Comparison of ENCODE assay signal across 8 cellular contexts in genomic region chr6:75208564-75209431, GRCh38. TPM values are rescaled to one million over a fixed set of nuclear protein-coding genes. Genes with fewer than 3 reads are reported as not detected.
A peak's percentile ranks its signal among the peaks of the same experiment; 100 is the strongest.
DNase-seq lines count a peak whose midpoint lies in the region; ATAC-seq and TF ChIP-seq lines count a peak whose summit lies in the region.

No MANE protein-coding gene starts in this region.

- H3K4me1 Mint-ChIP-seq in CD4-positive, alpha-beta T cell (ENCODE audit: low read depth) = peaks cover 54% of the 10 kb centered on the region
- peaks cover 46% of the 10 kb centered on the region for H3K4me1 Mint-ChIP-seq in activated CD4-positive, alpha-beta memory T cell treated with anti-CD3 and anti-CD28 coated beads, Interleukin-2, amount 10 ng/mL, durations not matched to agents 7 days and 5 days

- H3K27ac Mint-ChIP-seq in CD4-positive, alpha-beta T cell = no peak overlapping the region
- no peak overlapping the region for H3K27ac Mint-ChIP-seq in activated CD4-positive, alpha-beta memory T cell treated with anti-CD3 and anti-CD28 coated beads, Interleukin-2, amount 10 ng/mL, durations not matched to agents 7 days and 5 days

- H3K9me3 Mint-ChIP-seq in CD4-positive, alpha-beta T cell = no peaks in the 10 kb centered on the region
- no peaks in the 10 kb centered on the region for H3K9me3 Mint-ChIP-seq in activated CD4-positive, alpha-beta memory T cell treated with anti-CD3 and anti-CD28 coated beads, Interleukin-2, amount 10 ng/mL, durations not matched to agents 7 days and 5 days

- CTCF ChIA-PET in CD4-positive, alpha-beta T cell (lab: Charles Lee) = interaction anchor here (0.6 to 5.8 kb wide), 17 partner anchors 31 to 1596 kb away, joined by 3 to 90 read pairs (median 3); no protein-coding TSS in a partner anchor
- CTCF ChIA-PET in activated CD4-positive, alpha-beta memory T cell treated with anti-CD3 and anti-CD28 coated beads, Interleukin-2, amount 10 ng/mL, durations not matched to agents 7 days and 5 days (lab: Charles Lee) = interaction anchor here (0.5 to 6.1 kb wide), 27 partner anchors 8 to 1476 kb away, joined by 3 to 53 read pairs (median 3); no protein-coding TSS in a partner anchor

- POLR2A ChIA-PET in CD4-positive, alpha-beta T cell (lab: Charles Lee) = interaction anchor here (2.1 kb wide), 1 partner anchor 1470 kb away, joined by 9 read pairs; no protein-coding TSS in a partner anchor
- POLR2A ChIA-PET in activated CD4-positive, alpha-beta memory T cell treated with anti-CD3 and anti-CD28 coated beads, Interleukin-2, amount 10 ng/mL, durations not matched to agents 7 days and 5 days (lab: Charles Lee) = no interaction called here

- peaks cover 59% of the 10 kb centered on the region for H3K27me3 ChIP-seq in CD4-positive, alpha-beta T cell (ENCODE audit: control insufficient read depth, insufficient read depth, low read length)
- peaks cover 43% of the 10 kb centered on the region for H3K27me3 ChIP-seq in effector memory CD4-positive, alpha-beta T cell (replicated peaks; ENCODE audit: control insufficient read depth, insufficient read depth, low read length, poor library complexity, severe bottlenecking)

- H3K9me3 ChIP-seq in CD4-positive, alpha-beta T cell (ENCODE audit: control insufficient read depth, low read length) = no peaks in the 10 kb centered on the region
- H3K9me3 ChIP-seq in effector memory CD4-positive, alpha-beta T cell (ENCODE audit: control insufficient read depth, low read length) = no peaks in the 10 kb centered on the region

- no peaks in the 10 kb centered on the region for H3K36me3 ChIP-seq in effector memory CD4-positive, alpha-beta T cell (ENCODE audit: control insufficient read depth, insufficient read depth, low read length)

- H3K27me3 Mint-ChIP-seq in CD4-positive, alpha-beta T cell = peaks cover 86% of the 10 kb centered on the region
- H3K27me3 Mint-ChIP-seq in activated CD4-positive, alpha-beta memory T cell treated with anti-CD3 and anti-CD28 coated beads, Interleukin-2, amount 10 ng/mL, durations not matched to agents 7 days and 5 days = peaks cover 67% of the 10 kb centered on the region

- peak overlapping the region; percentile 40 for H3K4me3 ChIP-seq in effector memory CD4-positive, alpha-beta T cell (ENCODE audit: insufficient read depth, low read depth, low read length, poor library complexity, severe bottlenecking)

- TF ChIP-seq CTCF in CD4-positive, alpha-beta T cell (IDR thresholded peaks at IDR 0.05) = peak; percentile 85

- peak; percentile 84 for ATAC-seq in CD4-positive, alpha-beta T cell (ENCODE audit: poor library complexity)
- ATAC-seq in GM19395 (IDR thresholded peaks at IDR 0.05; ENCODE audit: unreplicated experiment) (peak; percentile 75), HG03469 (IDR thresholded peaks at IDR 0.05; ENCODE audit: unreplicated experiment) (peak; percentile 64)

- H3K27ac ChIP-seq in CD4-positive, alpha-beta T cell (ENCODE audit: low read depth, low read length) = no peak overlapping the region
- no peak overlapping the region for H3K27ac ChIP-seq in effector memory CD4-positive, alpha-beta T cell (ENCODE audit: insufficient read depth, low read length, poor library complexity, severe bottlenecking)

- intact Hi-C loops in CD4-positive, alpha-beta T cell (cut with DNase I, micrococcal nuclease) = loop anchor here (1.0 to 2.0 kb wide), 6 partner anchors 1118 to 1534 kb away; no protein-coding TSS in a partner anchor

- no peaks in the 10 kb centered on the region for H3K36me3 Mint-ChIP-seq in CD4-positive, alpha-beta T cell (ENCODE audit: low read depth)
- no peaks in the 10 kb centered on the region for H3K36me3 Mint-ChIP-seq in activated CD4-positive, alpha-beta memory T cell treated with anti-CD3 and anti-CD28 coated beads, Interleukin-2, amount 10 ng/mL, durations not matched to agents 7 days and 5 days (ENCODE audit: low read depth)

- peak overlapping the region; percentile 72 for H3K4me3 Mint-ChIP-seq in CD4-positive, alpha-beta T cell
- H3K4me3 Mint-ChIP-seq in activated CD4-positive, alpha-beta memory T cell treated with anti-CD3 and anti-CD28 coated beads, Interleukin-2, amount 10 ng/mL, durations not matched to agents 7 days and 5 days = peak overlapping the region; percentile 30

- peak; percentile 67 to 83 (median 75) for DNase-seq in CD4-positive, alpha-beta T cell
- peak; percentile 85 for DNase-seq in NCI-H69 (lab: John Stamatoyannopoulos, UW)
- DNase-seq in activated CD4-positive, alpha-beta memory T cell treated with anti-CD3 and anti-CD28 coated beads, Interleukin-2, amount 10 ng/mL, durations not matched to agents 7 days and 5 days = peak; percentile 83
- DNase-seq in effector memory CD4-positive, alpha-beta T cell = peak; percentile 51 to 68 (median 60)
- peak; percentile 90 for DNase-seq in midbrain (lab: John Stamatoyannopoulos, UW)
- peak; percentile 67 to 77 for DNase-seq in stimulated activated CD8-positive, alpha-beta memory T cell treated with anti-CD3 and anti-CD28 coated beads, Interleukin-2, amount 100 ng/mL, for 48 hours (ENCODE audit: low read depth in 2 of 2)

- H3K4me1 ChIP-seq in effector memory CD4-positive, alpha-beta T cell (ENCODE audit: control insufficient read depth, insufficient read depth, low read length, poor library complexity, severe bottlenecking) = peaks cover 42% of the 10 kb centered on the region

RNA-seq across cellular contexts. Expression of gene COL12A1, which starts 2.9 kb away (rescaled TPM):
- total RNA-seq in CD4-positive, alpha-beta T cell = not detected
- total RNA-seq in activated CD4-positive, alpha-beta memory T cell treated with anti-CD3 and anti-CD28 coated beads, Interleukin-2, amount 10 ng/mL, durations not matched to agents 7 days and 5 days = not detected

RNA-seq across cellular contexts. Expression of gene COX7A2, which starts 34.8 kb away (rescaled TPM):
- 100 to 1,000 TPM; 189 to 195 TPM for total RNA-seq in CD4-positive, alpha-beta T cell
- 100 to 1,000 TPM; 469 to 471 TPM for total RNA-seq in activated CD4-positive, alpha-beta memory T cell treated with anti-CD3 and anti-CD28 coated beads, Interleukin-2, amount 10 ng/mL, durations not matched to agents 7 days and 5 days
